In the genomic region with DNA sequence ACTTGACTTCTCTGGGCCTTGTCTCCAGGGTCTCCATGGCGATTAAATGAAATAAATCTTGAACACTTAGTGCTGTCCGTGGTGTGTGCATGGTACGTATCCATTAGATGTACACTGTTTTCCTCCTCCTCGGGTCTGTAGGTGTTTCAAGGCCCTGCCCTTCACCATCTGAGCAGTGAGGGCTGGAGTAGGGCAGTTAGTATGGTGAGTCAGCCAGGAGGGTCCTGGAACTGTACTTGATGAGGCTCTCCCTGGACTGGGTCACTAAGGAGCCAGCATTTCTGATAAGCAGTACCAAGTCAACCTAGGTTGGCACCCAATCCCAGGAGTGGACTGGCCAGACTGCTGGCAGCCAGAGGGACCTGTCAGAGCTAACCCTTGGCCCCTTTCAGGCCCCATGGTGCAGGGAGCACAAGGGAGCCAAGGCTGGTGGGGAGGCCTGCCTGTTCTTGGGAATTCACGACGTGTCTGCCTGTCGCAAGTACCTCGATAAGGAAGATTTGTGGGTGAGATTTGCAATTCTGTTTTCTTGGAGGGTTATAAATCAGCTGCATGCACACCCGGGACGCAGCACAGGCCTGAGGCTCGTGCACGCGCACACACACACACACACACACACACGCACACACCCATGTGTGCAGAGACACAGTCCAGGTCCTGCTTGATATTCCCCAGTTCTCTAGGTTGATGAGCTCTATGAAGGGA, we compare ENCODE assay signal across 11 cellular contexts.
A peak's percentile ranks its signal among the peaks of the same experiment; 100 is the strongest.
DNase-seq lines count a peak whose midpoint lies in the region; ATAC-seq and TF ChIP-seq lines count a peak whose summit lies in the region.
"Had no signal": no experiment of that assay in that cellular context is flagged by ENCODE, and none has a peak within 500 bp of the region (broad histone marks: within the 10 kb centered on the region; RNA-seq: fewer than 3 reads in every experiment).

No MANE protein-coding gene starts in this region.

- H3K27me3 Mint-ChIP-seq in CD8-positive, alpha-beta memory T cell: no peaks in the 10 kb centered on the region

- H2BK12ac ChIP-seq in trophoblast cell (ENCODE audit: low read length): no peak overlapping the region

- no peaks in the 10 kb centered on the region for H3K27me3 ChIP-seq in CD8-positive, alpha-beta memory T cell (ENCODE audit: insufficient read depth, low read length, poor library complexity, severe bottlenecking)
- H3K27me3 ChIP-seq in left ventricle myocardium inferior (ENCODE audit: low read depth) (no peaks in the 10 kb centered on the region), trophoblast cell (ENCODE audit: insufficient read depth, low read length) (no peaks in the 10 kb centered on the region)

- H3K4me1 Mint-ChIP-seq in CD8-positive, alpha-beta memory T cell: no peaks in the 10 kb centered on the region

- WGBS in trophoblast cell (ENCODE audit: extremely low coverage, insufficient coverage, insufficient read length): no CpG with 5 or more reads among the region's 14 CpGs

- DNase-seq in CD8-positive, alpha-beta memory T cell: no peak
- DNase-seq in RWPE1 (ENCODE audit: low spot score) (no peak), left ventricle myocardium inferior (no peak), trophoblast cell (no peak), GM19240 (ENCODE audit: insufficient read length, low spot score) (no peak), 8988T (no peak)
- DNase-seq: activated CD4-positive, alpha-beta T cell treated with anti-CD3 and anti-CD28 coated beads, Interleukin-2, amount 50 U/mL, for 4 hours; aorta; SW 1271 had no signal

- POLR2A ChIA-PET in CD8-positive, alpha-beta memory T cell (lab: Charles Lee): interaction anchor here (0.6 kb wide), 1 partner anchor 115 kb away, joined by 3 read pairs; no protein-coding TSS in a partner anchor
- POLR2A ChIA-PET in RWPE1 (lab: Yijun Ruan, JAX; ENCODE audit: low non-redundant PET): no interaction called here

- intact Hi-C loops in left ventricle myocardium inferior (cut with micrococcal nuclease): no loop called here

- H3K4ac ChIP-seq in trophoblast cell (ENCODE audit: low read depth, low read length): no peak overlapping the region

- H3K4me3 Mint-ChIP-seq in CD8-positive, alpha-beta memory T cell: no peak overlapping the region

- no peak overlapping the region for H3K18ac ChIP-seq in trophoblast cell (ENCODE audit: low read length)

- H3K14ac ChIP-seq in trophoblast cell (ENCODE audit: low read length): no peak overlapping the region

- no peak overlapping the region for H4K8ac ChIP-seq in trophoblast cell (ENCODE audit: low read depth, low read length)

- H2AK5ac ChIP-seq in trophoblast cell (ENCODE audit: low read length): no peak overlapping the region

- no peak overlapping the region for H3K4me3 ChIP-seq in CD8-positive, alpha-beta memory T cell (ENCODE audit: low read length)
- H3K4me3 ChIP-seq in left ventricle myocardium inferior: no peak overlapping the region
- H3K4me3 ChIP-seq in trophoblast cell (ENCODE audit: low read depth, low read length): no peak overlapping the region

- peaks cover 4% of the 10 kb centered on the region for H3K79me2 ChIP-seq in trophoblast cell (ENCODE audit: control insufficient read depth, insufficient read depth, low read length, poor library complexity)

- H3K4me2 ChIP-seq in trophoblast cell (ENCODE audit: low read length): no peak overlapping the region

- H4K12ac ChIP-seq in trophoblast cell (ENCODE audit: low read depth, low read length): no peak overlapping the region

- no peaks in the 10 kb centered on the region for H3K9me3 Mint-ChIP-seq in CD8-positive, alpha-beta memory T cell

- peak overlapping the region; percentile 24 for H3K27ac ChIP-seq in CD8-positive, alpha-beta memory T cell (ENCODE audit: low read depth, low read length)
- H3K27ac ChIP-seq in RWPE1 (peak overlapping the region; percentile 81), left ventricle myocardium inferior (replicated peaks) (peak overlapping the region; percentile 86), trophoblast cell (ENCODE audit: low read depth, low read length) (peak overlapping the region; percentile 59)

- H3K4me1 ChIP-seq in CD8-positive, alpha-beta memory T cell (ENCODE audit: insufficient read depth, low read length): no peaks in the 10 kb centered on the region
- H3K4me1 ChIP-seq in left ventricle myocardium inferior (peaks cover 100% of the 10 kb centered on the region), trophoblast cell (ENCODE audit: control insufficient read depth in 1 of 2, insufficient read depth in 2 of 2, low read length in 2 of 2) (peaks cover 51 to 77% of the 10 kb centered on the region in 2 experiments)

- H2AFZ ChIP-seq in trophoblast cell (ENCODE audit: insufficient read depth, low read length, poor library complexity): no peak overlapping the region

- no peaks in the 10 kb centered on the region for H3K9me3 ChIP-seq in CD8-positive, alpha-beta memory T cell (ENCODE audit: low read length)
- H3K9me3 ChIP-seq in left ventricle myocardium inferior (replicated peaks) (no peaks in the 10 kb centered on the region), trophoblast cell (ENCODE audit: insufficient read depth, low read depth, low read length) (peaks cover 2% of the 10 kb centered on the region)

- no peak overlapping the region for H3K9ac ChIP-seq in trophoblast cell (ENCODE audit: low read length)

- peaks cover 0 to 4% (median 0%) of the 10 kb centered on the region in 3 donors for H3K36me3 Mint-ChIP-seq in CD8-positive, alpha-beta memory T cell

- peaks cover 26% of the 10 kb centered on the region for H3K79me1 ChIP-seq in trophoblast cell (ENCODE audit: low read length)

- no peak overlapping the region for H2BK120ac ChIP-seq in trophoblast cell (ENCODE audit: insufficient read depth, low read length, poor library complexity)

- CTCF ChIA-PET in CD8-positive, alpha-beta memory T cell (lab: Charles Lee): interaction anchor here (1.0 kb wide), 1 partner anchor 12 kb away, joined by 6 read pairs; no protein-coding TSS in a partner anchor
- CTCF ChIA-PET in RWPE1 (lab: Yijun Ruan, JAX): interaction anchor here (0.9 kb wide), 1 partner anchor 12 kb away, joined by 4 read pairs; no protein-coding TSS in a partner anchor

- no peak overlapping the region for H2BK5ac ChIP-seq in trophoblast cell (ENCODE audit: low read depth, low read length, poor library complexity)

- H3K27ac Mint-ChIP-seq in CD8-positive, alpha-beta memory T cell: no peak overlapping the region

- no peak for TF ChIP-seq CTCF in RWPE1 (conservative IDR thresholded peaks at IDR 0.05; ENCODE audit: low read depth)
- TF ChIP-seq CTCF in left ventricle myocardium inferior (IDR thresholded peaks at IDR 0.05; ENCODE audit: borderline replicate concordance): no peak

- ATAC-seq in HG03378 (IDR thresholded peaks at IDR 0.05; ENCODE audit: unreplicated experiment): no peak
- ATAC-seq in GM21526 (IDR thresholded peaks at IDR 0.05; ENCODE audit: low FRiP score, unreplicated experiment): no peak

- no peaks in the 10 kb centered on the region for H3K36me3 ChIP-seq in CD8-positive, alpha-beta memory T cell (ENCODE audit: insufficient read depth, low read length)
- H3K36me3 ChIP-seq in left ventricle myocardium inferior (peaks cover 10% of the 10 kb centered on the region), trophoblast cell (ENCODE audit: control insufficient read depth in 1 of 2, insufficient read depth in 2 of 2, low read length in 2 of 2) (peaks cover 43 to 46% of the 10 kb centered on the region in 2 experiments)

- H4K91ac ChIP-seq in trophoblast cell (ENCODE audit: low read depth, low read length): no peak overlapping the region

- no peak overlapping the region for H3K23ac ChIP-seq in trophoblast cell (ENCODE audit: low read length)

Comparison
In these comparisons a context has a peak if more than half of its experiments do, and no peak if none do; other contexts are left out.
1. H3K27ac ChIP-seq: peak in every context shown above with its lines; median percentile 86 in left ventricle myocardium inferior; 81 in RWPE1; 59 in trophoblast cell; 24 in CD8-positive, alpha-beta memory T cell.